10 cellular contexts compared by ENCODE assay signal in genomic region chr1:208178091-208178529, GRCh38.
A peak's percentile ranks its signal among the peaks of the same experiment; 100 is the strongest.
DNase-seq lines count a peak whose midpoint lies in the region; ATAC-seq and TF ChIP-seq lines count a peak whose summit lies in the region.
"Had no signal": no experiment of that assay in that cellular context is flagged by ENCODE, and none has a peak within 500 bp of the region (broad histone marks: within the 10 kb centered on the region; RNA-seq: fewer than 3 reads in every experiment).

No MANE protein-coding gene starts in this region.

- H4K20me1 ChIP-seq in neural progenitor cell (ENCODE audit: low read depth): no peaks in the 10 kb centered on the region

- CTCF ChIA-PET in activated CD4-positive, alpha-beta T cell treated with anti-CD3 and anti-CD28 coated beads, Interleukin-2, amount 10 ng/mL, durations not matched to agents 7 days and 5 days (lab: Charles Lee): interaction anchor here (0.6 kb wide), 1 partner anchor 21 kb away, joined by 3 read pairs; no protein-coding TSS in a partner anchor

- no peak overlapping the region for H3K4me3 ChIP-seq in neural progenitor cell

- H3K36me3 ChIP-seq in neural progenitor cell: no peaks in the 10 kb centered on the region

- no peak overlapping the region for H3K27ac ChIP-seq in neural progenitor cell

- peak overlapping the region; percentile 35 to 88 (median 69) for H3K27ac Mint-ChIP-seq in brain
- H3K27ac Mint-ChIP-seq in neural progenitor cell: peak overlapping the region; percentile 92
- no peak overlapping the region for H3K27ac Mint-ChIP-seq in activated CD4-positive, alpha-beta T cell treated with anti-CD3 and anti-CD28 coated beads, Interleukin-2, amount 10 ng/mL, durations not matched to agents 7 days and 5 days
- H3K27ac Mint-ChIP-seq: activated naive CD8-positive, alpha-beta T cell treated with anti-CD3 and anti-CD28 coated beads for 36 hours had no signal

- H3K36me3 Mint-ChIP-seq in brain: peaks cover 15% of the 10 kb centered on the region
- H3K36me3 Mint-ChIP-seq in neural progenitor cell: peaks cover 13% of the 10 kb centered on the region
- H3K36me3 Mint-ChIP-seq in activated CD4-positive, alpha-beta T cell treated with anti-CD3 and anti-CD28 coated beads, Interleukin-2, amount 10 ng/mL, durations not matched to agents 7 days and 5 days (ENCODE audit: low read depth): no peaks in the 10 kb centered on the region
- H3K36me3 Mint-ChIP-seq: activated naive CD8-positive, alpha-beta T cell treated with anti-CD3 and anti-CD28 coated beads for 36 hours had no signal

- peak overlapping the region in 1 of 5 experiments; percentile 58 for H3K4me3 Mint-ChIP-seq in brain
- H3K4me3 Mint-ChIP-seq in neural progenitor cell: peak overlapping the region; percentile 48
- H3K4me3 Mint-ChIP-seq in activated CD4-positive, alpha-beta T cell treated with anti-CD3 and anti-CD28 coated beads, Interleukin-2, amount 10 ng/mL, durations not matched to agents 7 days and 5 days: no peak overlapping the region
- H3K4me3 Mint-ChIP-seq: activated naive CD8-positive, alpha-beta T cell treated with anti-CD3 and anti-CD28 coated beads for 36 hours had no signal

- H3F3A ChIP-seq in neural progenitor cell (ENCODE audit: low read depth): peaks cover 12% of the 10 kb centered on the region

- POLR2A ChIA-PET in activated CD4-positive, alpha-beta T cell treated with anti-CD3 and anti-CD28 coated beads, Interleukin-2, amount 10 ng/mL, durations not matched to agents 7 days and 5 days (lab: Charles Lee): no interaction called here

- no peaks in the 10 kb centered on the region for H3K79me2 ChIP-seq in neural progenitor cell (ENCODE audit: low read depth)

- H3K9me3 ChIP-seq in neural progenitor cell (ENCODE audit: low read depth): no peaks in the 10 kb centered on the region

- H3K27me3 ChIP-seq in neural progenitor cell: no peaks in the 10 kb centered on the region

- H3K4me1 Mint-ChIP-seq in brain: peaks cover 99% of the 10 kb centered on the region
- peaks cover 84% of the 10 kb centered on the region for H3K4me1 Mint-ChIP-seq in neural progenitor cell
- no peaks in the 10 kb centered on the region for H3K4me1 Mint-ChIP-seq in activated CD4-positive, alpha-beta T cell treated with anti-CD3 and anti-CD28 coated beads, Interleukin-2, amount 10 ng/mL, durations not matched to agents 7 days and 5 days
- H3K4me1 Mint-ChIP-seq: activated naive CD8-positive, alpha-beta T cell treated with anti-CD3 and anti-CD28 coated beads for 36 hours had no signal

- TF ChIP-seq CTCF in brain (conservative IDR thresholded peaks at IDR 0.05): no peak
- TF ChIP-seq CTCF in neural progenitor cell (IDR thresholded peaks at IDR 0.05): no peak

- H3K27me3 Mint-ChIP-seq in brain (no peaks in the 10 kb centered on the region), neural progenitor cell (ENCODE audit: insufficient read depth, low read depth) (peaks cover 2% of the 10 kb centered on the region)
- peaks cover 16% of the 10 kb centered on the region for H3K27me3 Mint-ChIP-seq in activated CD4-positive, alpha-beta T cell treated with anti-CD3 and anti-CD28 coated beads, Interleukin-2, amount 10 ng/mL, durations not matched to agents 7 days and 5 days

- no peak overlapping the region for H2AFZ ChIP-seq in neural progenitor cell (replicated peaks)

- peaks cover 72% of the 10 kb centered on the region for H3K4me1 ChIP-seq in neural progenitor cell

- DNase-seq in EL (peak; percentile 24), NCI-H1694 (lab: John Stamatoyannopoulos, UW) (peak; percentile 56), neural progenitor cell (ENCODE audit: low spot score) (no peak), RKO (ENCODE audit: low spot score) (no peak)
- no peak for DNase-seq in NK-92 treated with Interleukin-12 subunit alpha and Interleukin-12 subunit beta, amount 100 ng/mL, for 24 hours (lab: John Stamatoyannopoulos, UW)
- DNase-seq in activated CD4-positive, alpha-beta T cell treated with anti-CD3 and anti-CD28 coated beads, Interleukin-2, amount 10 ng/mL, durations not matched to agents 7 days and 5 days: no peak
- DNase-seq: activated naive CD8-positive, alpha-beta T cell treated with anti-CD3 and anti-CD28 coated beads for 36 hours; retina had no signal

- no peaks in the 10 kb centered on the region for H3K9me3 Mint-ChIP-seq in brain
- H3K9me3 Mint-ChIP-seq in neural progenitor cell: no peaks in the 10 kb centered on the region
- H3K9me3 Mint-ChIP-seq in activated CD4-positive, alpha-beta T cell treated with anti-CD3 and anti-CD28 coated beads, Interleukin-2, amount 10 ng/mL, durations not matched to agents 7 days and 5 days: no peaks in the 10 kb centered on the region
- H3K9me3 Mint-ChIP-seq: activated naive CD8-positive, alpha-beta T cell treated with anti-CD3 and anti-CD28 coated beads for 36 hours had no signal

- ATAC-seq in HG02885 (IDR thresholded peaks at IDR 0.05; ENCODE audit: poor library complexity, unreplicated experiment): no peak

- peak overlapping the region; percentile 0 for H3K4me2 ChIP-seq in neural progenitor cell

- no peak overlapping the region for H3K9ac ChIP-seq in neural progenitor cell

Comparison
In these comparisons a context has a peak if more than half of its experiments do, and no peak if none do; other contexts are left out.
1. DNase-seq: peak in EL (single experiment) and NCI-H1694 (single experiment); none in neural progenitor cell (single experiment), NK-92 treated with Interleukin-12 subunit alpha and Interleukin-12 subunit beta, amount 100 ng/mL, for 24 hours (single experiment), RKO (single experiment) and activated CD4-positive, alpha-beta T cell treated with anti-CD3 and anti-CD28 coated beads, Interleukin-2, amount 10 ng/mL, durations not matched to agents 7 days and 5 days (single experiment).